In genomic region chr2:236536727-236537398, GRCh38 we compare ENCODE assay signal across 8 cellular contexts. TPM values are rescaled to one million over a fixed set of nuclear protein-coding genes. Genes with fewer than 3 reads are reported as not detected.
A peak's percentile ranks its signal among the peaks of the same experiment; 100 is the strongest.
DNase-seq lines count a peak whose midpoint lies in the region; ATAC-seq and TF ChIP-seq lines count a peak whose summit lies in the region.
"Had no signal": no experiment of that assay in that cellular context is flagged by ENCODE, and none has a peak within 500 bp of the region (broad histone marks: within the 10 kb centered on the region; RNA-seq: fewer than 3 reads in every experiment).

No MANE protein-coding gene starts in this region.

- DNase-seq in Jurkat, Clone E6-1 (ENCODE audit: low read depth, low spot score) = peak; percentile 85
- peak; percentile 35 for DNase-seq in activated naive CD4-positive, alpha-beta T cell treated with anti-CD3 and anti-CD28 coated beads, Interleukin-2, amount 50 U/mL, for 16 hours
- DNase-seq in SK-N-SH (no peak), type B pancreatic cell (ENCODE audit: extremely low spot score, unreplicated experiment) (no peak), progenitor cell of endocrine pancreas (ENCODE audit: low spot score, unreplicated experiment) (no peak)

- ATAC-seq in GM21367 (IDR thresholded peaks at IDR 0.05; ENCODE audit: unreplicated experiment) = peak; percentile 56

- peak overlapping the region; percentile 91 for H3K4me3 Mint-ChIP-seq in stimulated activated naive CD8-positive, alpha-beta T cell treated with anti-CD3 and anti-CD28 coated beads, Interleukin-15, Interleukin-2, amounts not matched to agents 100 ng/mL and 50 ng/mL, for 24 hours
- no peak overlapping the region for H3K4me3 Mint-ChIP-seq in type B pancreatic cell
- no peak overlapping the region for H3K4me3 Mint-ChIP-seq in progenitor cell of endocrine pancreas (ENCODE audit: low read depth)

- TF ChIP-seq CTCF in SK-N-SH (IDR thresholded peaks at IDR 0.05) = no peak
- TF ChIP-seq CTCF in type B pancreatic cell (conservative IDR thresholded peaks at IDR 0.05) = no peak
- no peak for TF ChIP-seq CTCF in progenitor cell of endocrine pancreas (IDR thresholded peaks at IDR 0.05; ENCODE audit: unreplicated experiment)

- no peaks in the 10 kb centered on the region for H3K9me3 Mint-ChIP-seq in stimulated activated naive CD8-positive, alpha-beta T cell treated with anti-CD3 and anti-CD28 coated beads, Interleukin-15, Interleukin-2, amounts not matched to agents 100 ng/mL and 50 ng/mL, for 24 hours
- H3K9me3 Mint-ChIP-seq in type B pancreatic cell (no peaks in the 10 kb centered on the region), progenitor cell of endocrine pancreas (ENCODE audit: low read depth) (no peaks in the 10 kb centered on the region)

- H3K36me3 Mint-ChIP-seq in stimulated activated naive CD8-positive, alpha-beta T cell treated with anti-CD3 and anti-CD28 coated beads, Interleukin-15, Interleukin-2, amounts not matched to agents 100 ng/mL and 50 ng/mL, for 24 hours (ENCODE audit: low read depth) = peaks cover 14% of the 10 kb centered on the region
- H3K36me3 Mint-ChIP-seq in type B pancreatic cell = no peaks in the 10 kb centered on the region
- H3K36me3 Mint-ChIP-seq in progenitor cell of endocrine pancreas (ENCODE audit: insufficient read depth) = no peaks in the 10 kb centered on the region

- no peaks in the 10 kb centered on the region for H3F3A ChIP-seq in SK-N-SH (replicated peaks; ENCODE audit: insufficient read depth)

- no peaks in the 10 kb centered on the region for H3K9me2 ChIP-seq in SK-N-SH

- no peaks in the 10 kb centered on the region for H3K79me2 ChIP-seq in SK-N-SH (ENCODE audit: insufficient read depth)

- H3K27ac Mint-ChIP-seq in stimulated activated naive CD8-positive, alpha-beta T cell treated with anti-CD3 and anti-CD28 coated beads, Interleukin-15, Interleukin-2, amounts not matched to agents 100 ng/mL and 50 ng/mL, for 24 hours = peak overlapping the region; percentile 95
- no peak overlapping the region for H3K27ac Mint-ChIP-seq in type B pancreatic cell
- no peak overlapping the region for H3K27ac Mint-ChIP-seq in progenitor cell of endocrine pancreas

- CTCF ChIA-PET in SK-N-SH (lab: Yijun Ruan, JAX) = interaction anchor here (1.2 kb wide), 1 partner anchor 490 kb away, joined by 3 read pairs; no protein-coding TSS in a partner anchor

- H3K9ac ChIP-seq in SK-N-SH = no peak overlapping the region

- no peaks in the 10 kb centered on the region for H3K9me3 ChIP-seq in SK-N-SH

- no peak overlapping the region for H3K27ac ChIP-seq in SK-N-SH (ENCODE audit: low read depth in 2 of 2, low read length in 1 of 2)
- H3K27ac ChIP-seq: HL-60 had no signal

- peaks cover 64% of the 10 kb centered on the region for H3K4me1 Mint-ChIP-seq in stimulated activated naive CD8-positive, alpha-beta T cell treated with anti-CD3 and anti-CD28 coated beads, Interleukin-15, Interleukin-2, amounts not matched to agents 100 ng/mL and 50 ng/mL, for 24 hours (ENCODE audit: low read depth)
- peaks cover 4% of the 10 kb centered on the region for H3K4me1 Mint-ChIP-seq in type B pancreatic cell (ENCODE audit: unreplicated experiment)
- H3K4me1 Mint-ChIP-seq in progenitor cell of endocrine pancreas (ENCODE audit: low read depth) = no peaks in the 10 kb centered on the region

- no peaks in the 10 kb centered on the region for H3K27me3 Mint-ChIP-seq in stimulated activated naive CD8-positive, alpha-beta T cell treated with anti-CD3 and anti-CD28 coated beads, Interleukin-15, Interleukin-2, amounts not matched to agents 100 ng/mL and 50 ng/mL, for 24 hours
- H3K27me3 Mint-ChIP-seq in type B pancreatic cell (peaks cover 42% of the 10 kb centered on the region), progenitor cell of endocrine pancreas (peaks cover 62% of the 10 kb centered on the region)

- no peaks in the 10 kb centered on the region for H3K4me1 ChIP-seq in SK-N-SH (ENCODE audit: control insufficient read depth in 1 of 2, insufficient read depth in 2 of 2, low read depth in 1 of 2, low read length in 1 of 2)

- H3K4me3 ChIP-seq in Jurkat, Clone E6-1 (ENCODE audit: low read length) = peak overlapping the region; percentile 53
- no peak overlapping the region for H3K4me3 ChIP-seq in SK-N-SH (ENCODE audit: low read depth in 2 of 2, low read length in 1 of 2)

- no peaks in the 10 kb centered on the region for H3K36me3 ChIP-seq in SK-N-SH (replicated peaks in 1 of 2; ENCODE audit: control insufficient read depth in 1 of 2, insufficient read depth in 2 of 2, low read length in 1 of 2)

- POLR2A ChIA-PET in SK-N-SH (lab: Yijun Ruan, JAX) = no interaction called here

- no peaks in the 10 kb centered on the region for H3K27me3 ChIP-seq in SK-N-SH (ENCODE audit: insufficient read depth)

- TF ChIP-seq RAD21 in SK-N-SH (IDR thresholded peaks at IDR 0.05; ENCODE audit: low read length) = no peak

- H4K20me1 ChIP-seq in SK-N-SH (ENCODE audit: insufficient read depth) = no peaks in the 10 kb centered on the region

- no peak for TF ChIP-seq EP300 in SK-N-SH (IDR thresholded peaks at IDR 0.05; ENCODE audit: borderline replicate concordance in 1 of 2, low read depth in 1 of 2, low read length in 1 of 2)

- H2AFZ ChIP-seq in SK-N-SH (ENCODE audit: low read depth) = no peak overlapping the region

- no peak overlapping the region for H3K4me2 ChIP-seq in SK-N-SH

- 41% methylated on average over 5 of the region's 6 CpGs for WGBS in SK-N-SH (ENCODE audit: low lambda C conversion rate)

TF ChIP-seq in SK-N-SH, 30 proteins besides CTCF, POLR2A, EP300 and RAD21:
- TF ChIP-seq RXRA (IDR thresholded peaks at IDR 0.05; ENCODE audit: borderline replicate concordance, low read depth) (no peak), NRF1 (IDR thresholded peaks at IDR 0.05; ENCODE audit: low read depth, low read length) (no peak), FOXJ3 (CRISPR knock-in tag; IDR thresholded peaks at IDR 0.05) (no peak), RCOR1 (IDR thresholded peaks at IDR 0.05; ENCODE audit: low read length) (no peak), RFX5 (IDR thresholded peaks at IDR 0.05; ENCODE audit: low read length) (no peak), NFIC (IDR thresholded peaks at IDR 0.05; ENCODE audit: borderline replicate concordance) (no peak), GABPA (IDR thresholded peaks at IDR 0.05; ENCODE audit: low read depth) (no peak), SMC3 (IDR thresholded peaks at IDR 0.05; ENCODE audit: low read depth, low read length) (no peak)
- TF ChIP-seq, protein P1, sequence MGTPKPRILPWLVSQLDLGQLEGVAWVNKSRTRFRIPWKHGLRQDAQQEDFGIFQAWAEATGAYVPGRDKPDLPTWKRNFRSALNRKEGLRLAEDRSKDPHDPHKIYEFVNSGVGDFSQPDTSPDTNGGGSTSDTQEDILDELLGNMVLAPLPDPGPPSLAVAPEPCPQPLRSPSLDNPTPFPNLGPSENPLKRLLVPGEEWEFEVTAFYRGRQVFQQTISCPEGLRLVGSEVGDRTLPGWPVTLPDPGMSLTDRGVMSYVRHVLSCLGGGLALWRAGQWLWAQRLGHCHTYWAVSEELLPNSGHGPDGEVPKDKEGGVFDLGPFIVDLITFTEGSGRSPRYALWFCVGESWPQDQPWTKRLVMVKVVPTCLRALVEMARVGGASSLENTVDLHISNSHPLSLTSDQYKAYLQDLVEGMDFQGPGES (IDR thresholded peaks at IDR 0.05; ENCODE audit: low read depth, low read length) = no peak

RNA-seq across cellular contexts. Expression of gene ACKR3, which starts 32.8 kb away (rescaled TPM):
- polyA plus RNA-seq in Jurkat, Clone E6-1 (2012; ENCODE audit: insufficient read depth, insufficient read length) = 2.1 TPM
- polyA plus RNA-seq in SK-N-SH (2012; rRNA removed) = not detected in 2 replicates
- polyA plus RNA-seq in SK-N-SH (2012; cell fraction: cytosol; rRNA removed) = 0.05 and 0.08 TPM in 2 replicates
- 0.08 and 0.23 TPM in 2 replicates for polyA plus RNA-seq in SK-N-SH (2012; cell fraction: nucleus; rRNA removed)
- total RNA-seq in type B pancreatic cell (ENCODE audit: low replicate concordance) (43.6 and 44.6 TPM in 2 replicates), progenitor cell of endocrine pancreas (18.8 and 23.3 TPM in 2 replicates)

Comparison
In these comparisons a context has a peak if more than half of its experiments do, and no peak if none do; other contexts are left out.
1. DNase-seq: peak in Jurkat, Clone E6-1 (single experiment) and activated naive CD4-positive, alpha-beta T cell treated with anti-CD3 and anti-CD28 coated beads, Interleukin-2, amount 50 U/mL, for 16 hours (single experiment); none in SK-N-SH (single experiment), type B pancreatic cell (single experiment) and progenitor cell of endocrine pancreas (single experiment).